In the genomic region with DNA sequence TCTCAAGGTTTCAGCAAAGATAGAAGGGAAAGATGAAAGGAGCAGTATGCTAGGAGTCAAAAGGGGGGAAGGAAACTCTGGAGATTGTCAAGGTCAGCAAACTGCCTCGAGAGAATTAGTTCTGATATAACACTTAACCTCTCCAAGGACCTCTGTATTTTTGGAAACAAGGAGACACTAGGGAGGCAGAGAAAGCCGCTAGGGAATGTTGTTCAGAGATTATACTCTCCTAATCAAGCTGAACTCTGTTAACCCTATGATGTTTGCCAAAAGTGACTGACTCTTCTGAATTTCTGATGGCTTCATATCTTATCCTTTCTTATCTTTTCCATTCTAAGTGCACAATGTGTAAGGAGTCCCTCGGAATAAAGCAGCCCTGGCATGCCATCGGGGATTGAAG, we compare ENCODE assay signal across 21 cellular contexts. TPM values are rescaled to one million over a fixed set of nuclear protein-coding genes. Genes with fewer than 3 reads are reported as not detected.
DNase-seq lines count a peak whose midpoint lies in the region; ATAC-seq and TF ChIP-seq lines count a peak whose summit lies in the region.
"Had no signal": no experiment of that assay in that cellular context is flagged by ENCODE, and none has a peak within 500 bp of the region (broad histone marks: within the 10 kb centered on the region; RNA-seq: fewer than 3 reads in every experiment).

No MANE protein-coding gene starts in this region.

- TF ChIP-seq CTCF in cardiac muscle cell (IDR thresholded peaks at IDR 0.05; ENCODE audit: low read depth, low read length): no peak
- no peak for TF ChIP-seq CTCF in nephron (IDR thresholded peaks at IDR 0.05; ENCODE audit: unreplicated experiment in 3 of 3)

- POLR2A ChIA-PET in CD8-positive, alpha-beta memory T cell (lab: Charles Lee): interaction anchor here (0.5 kb wide), 1 partner anchor 17 kb away, joined by 7 read pairs; no protein-coding TSS in a partner anchor

- no peak overlapping the region for H3K4me3 ChIP-seq in CD8-positive, alpha-beta memory T cell (ENCODE audit: low read length)
- no peak overlapping the region for H3K4me3 ChIP-seq in cardiac muscle cell
- H3K4me3 ChIP-seq: Peyer's patch, SJSA1, thyroid gland had no signal

- H3K27ac ChIP-seq in CD8-positive, alpha-beta memory T cell (ENCODE audit: low read depth, low read length): no peak overlapping the region
- peak overlapping the region; percentile 96 for H3K27ac ChIP-seq in cardiac muscle cell
- H3K27ac ChIP-seq: C4-2B, Peyer's patch, SJSA1, thyroid gland had no signal

- no peaks in the 10 kb centered on the region for H3K36me3 ChIP-seq in CD8-positive, alpha-beta memory T cell (ENCODE audit: insufficient read depth, low read length)
- H3K36me3 ChIP-seq in cardiac muscle cell: no peaks in the 10 kb centered on the region
- H3K36me3 ChIP-seq: Peyer's patch, SJSA1, thyroid gland had no signal

- ATAC-seq in HG03460 (IDR thresholded peaks at IDR 0.05; ENCODE audit: unreplicated experiment): no peak
- ATAC-seq: natural killer cell had no signal

- H3K4me1 ChIP-seq in CD8-positive, alpha-beta memory T cell (ENCODE audit: insufficient read depth, low read length): peaks cover 17% of the 10 kb centered on the region
- H3K4me1 ChIP-seq in cardiac muscle cell (ENCODE audit: low read depth): peaks cover 75% of the 10 kb centered on the region
- H3K4me1 ChIP-seq: SJSA1 had no signal

- H3K36me3 Mint-ChIP-seq in CD8-positive, alpha-beta memory T cell: peaks cover 1 to 13% (median 6%) of the 10 kb centered on the region in 3 donors
- H3K36me3 Mint-ChIP-seq in nephron (ENCODE audit: low read depth): peaks cover 36% of the 10 kb centered on the region
- H3K36me3 Mint-ChIP-seq: natural killer cell had no signal

- no peaks in the 10 kb centered on the region for H3K27me3 Mint-ChIP-seq in CD8-positive, alpha-beta memory T cell
- H3K27me3 Mint-ChIP-seq in nephron (ENCODE audit: low read depth): no peaks in the 10 kb centered on the region
- H3K27me3 Mint-ChIP-seq: activated naive CD4-positive, alpha-beta T cell treated with anti-CD3 and anti-CD28 coated beads, Interleukin-2, amount 10 ng/mL, durations not matched to agents 7 days and 5 days; dendritic cell treated with granulocyte-macrophage colony-stimulating factor and Interleukin-4, amounts not matched to agents 40 ng/mL and 50 ng/mL, for 4 days; stimulated activated naive CD8-positive, alpha-beta T cell treated with anti-CD3 and anti-CD28 coated beads, Interleukin-15, Interleukin-2, amounts not matched to agents 100 ng/mL and 50 ng/mL, for 24 hours had no signal

- no peak overlapping the region for H3K4me3 Mint-ChIP-seq in CD8-positive, alpha-beta memory T cell
- H3K4me3 Mint-ChIP-seq in nephron: no peak overlapping the region
- H3K4me3 Mint-ChIP-seq: activated naive CD4-positive, alpha-beta T cell treated with anti-CD3 and anti-CD28 coated beads, Interleukin-2, amount 10 ng/mL, durations not matched to agents 7 days and 5 days; dendritic cell treated with granulocyte-macrophage colony-stimulating factor and Interleukin-4, amounts not matched to agents 40 ng/mL and 50 ng/mL, for 4 days; natural killer cell; stimulated activated naive CD8-positive, alpha-beta T cell treated with anti-CD3 and anti-CD28 coated beads, Interleukin-15, Interleukin-2, amounts not matched to agents 100 ng/mL and 50 ng/mL, for 24 hours had no signal

- peak overlapping the region in 6 of 8 donors; percentile 23 to 86 (median 44) for H3K27ac Mint-ChIP-seq in CD8-positive, alpha-beta memory T cell
- H3K27ac Mint-ChIP-seq in nephron: peak overlapping the region; percentile 35 to 60 (median 49)
- H3K27ac Mint-ChIP-seq: activated naive CD4-positive, alpha-beta T cell treated with anti-CD3 and anti-CD28 coated beads, Interleukin-2, amount 10 ng/mL, durations not matched to agents 7 days and 5 days; dendritic cell treated with granulocyte-macrophage colony-stimulating factor and Interleukin-4, amounts not matched to agents 40 ng/mL and 50 ng/mL, for 4 days; natural killer cell; stimulated activated naive CD8-positive, alpha-beta T cell treated with anti-CD3 and anti-CD28 coated beads, Interleukin-15, Interleukin-2, amounts not matched to agents 100 ng/mL and 50 ng/mL, for 24 hours had no signal

- DNase-seq in CD8-positive, alpha-beta memory T cell: no peak
- DNase-seq in OCI-M1 (lab: John Stamatoyannopoulos, UW): peak; percentile 11
- peak; percentile 27 to 87 for DNase-seq in cardiac muscle cell (ENCODE audit: low read depth in 1 of 2, low spot score in 1 of 2)
- DNase-seq in NCI-H1436 (lab: John Stamatoyannopoulos, UW): no peak
- no peak for DNase-seq in NCI-H1105 treated with DMSO at 0.1 percent for 48 hours (lab: John Stamatoyannopoulos, UW)
- DNase-seq: activated CD4-positive, alpha-beta T cell treated with anti-CD3 and anti-CD28 coated beads for 1 hour; activated naive CD4-positive, alpha-beta T cell treated with anti-CD3 and anti-CD28 coated beads, Interleukin-2, amount 10 ng/mL, durations not matched to agents 7 days and 5 days; anterior cingulate cortex; natural killer cell; NCI-H1417 treated with DMSO at 0.1 percent for 48 hours; NCI-H2171; NCI-H526; Peyer's patch; stimulated activated CD4-positive, alpha-beta T cell treated with anti-CD3 and anti-CD28 coated beads, Interleukin-4, amount 100 ng/mL, for 4 hours; thyroid gland had no signal

- H3K4me1 Mint-ChIP-seq in CD8-positive, alpha-beta memory T cell: peaks cover 17 to 32% (median 28%) of the 10 kb centered on the region in 3 donors
- H3K4me1 Mint-ChIP-seq in nephron: peaks cover 19% of the 10 kb centered on the region

- no peaks in the 10 kb centered on the region for H3K9me3 Mint-ChIP-seq in CD8-positive, alpha-beta memory T cell
- peaks cover 4% of the 10 kb centered on the region for H3K9me3 Mint-ChIP-seq in nephron
- H3K9me3 Mint-ChIP-seq: activated naive CD4-positive, alpha-beta T cell treated with anti-CD3 and anti-CD28 coated beads, Interleukin-2, amount 10 ng/mL, durations not matched to agents 7 days and 5 days; dendritic cell treated with granulocyte-macrophage colony-stimulating factor and Interleukin-4, amounts not matched to agents 40 ng/mL and 50 ng/mL, for 4 days; natural killer cell; stimulated activated naive CD8-positive, alpha-beta T cell treated with anti-CD3 and anti-CD28 coated beads, Interleukin-15, Interleukin-2, amounts not matched to agents 100 ng/mL and 50 ng/mL, for 24 hours had no signal

- CTCF ChIA-PET in CD8-positive, alpha-beta memory T cell (lab: Charles Lee): interaction anchor here (1.3 to 1.7 kb wide), 2 partner anchors 26 to 27 kb away, joined by 3 read pairs; a partner anchor contains a TSS

- H3K9me3 ChIP-seq in CD8-positive, alpha-beta memory T cell (ENCODE audit: low read length): no peaks in the 10 kb centered on the region
- H3K9me3 ChIP-seq in cardiac muscle cell (ENCODE audit: low read depth): no peaks in the 10 kb centered on the region
- H3K9me3 ChIP-seq: Peyer's patch, SJSA1, thyroid gland had no signal

- H3K27me3 ChIP-seq in CD8-positive, alpha-beta memory T cell (ENCODE audit: insufficient read depth, low read length, poor library complexity, severe bottlenecking): no peaks in the 10 kb centered on the region
- no peaks in the 10 kb centered on the region for H3K27me3 ChIP-seq in cardiac muscle cell
- H3K27me3 ChIP-seq: Peyer's patch, SJSA1, thyroid gland had no signal

RNA-seq across cellular contexts. Expression of a gene that starts 27.1 kb away (rescaled TPM):
- total RNA-seq in CD8-positive, alpha-beta memory T cell: 100 to 1,000 TPM; 132 to 134 TPM
- polyA plus RNA-seq in CD8-positive, alpha-beta memory T cell: 29.4 TPM
- 415 and 468 TPM in 2 replicates for total RNA-seq in cardiac muscle cell
- 486 and 570 TPM in 2 replicates for polyA plus RNA-seq in cardiac muscle cell

Comparison
In these comparisons a context has a peak if more than half of its experiments do, and no peak if none do; other contexts are left out.
1. DNase-seq: peak in OCI-M1 (single experiment) and cardiac muscle cell (2 of 2); none in CD8-positive, alpha-beta memory T cell (0 of 5), NCI-H1436 (single experiment) and NCI-H1105 treated with DMSO at 0.1 percent for 48 hours (single experiment).